ENCODE assay signal across 16 cellular contexts in the genomic region with DNA sequence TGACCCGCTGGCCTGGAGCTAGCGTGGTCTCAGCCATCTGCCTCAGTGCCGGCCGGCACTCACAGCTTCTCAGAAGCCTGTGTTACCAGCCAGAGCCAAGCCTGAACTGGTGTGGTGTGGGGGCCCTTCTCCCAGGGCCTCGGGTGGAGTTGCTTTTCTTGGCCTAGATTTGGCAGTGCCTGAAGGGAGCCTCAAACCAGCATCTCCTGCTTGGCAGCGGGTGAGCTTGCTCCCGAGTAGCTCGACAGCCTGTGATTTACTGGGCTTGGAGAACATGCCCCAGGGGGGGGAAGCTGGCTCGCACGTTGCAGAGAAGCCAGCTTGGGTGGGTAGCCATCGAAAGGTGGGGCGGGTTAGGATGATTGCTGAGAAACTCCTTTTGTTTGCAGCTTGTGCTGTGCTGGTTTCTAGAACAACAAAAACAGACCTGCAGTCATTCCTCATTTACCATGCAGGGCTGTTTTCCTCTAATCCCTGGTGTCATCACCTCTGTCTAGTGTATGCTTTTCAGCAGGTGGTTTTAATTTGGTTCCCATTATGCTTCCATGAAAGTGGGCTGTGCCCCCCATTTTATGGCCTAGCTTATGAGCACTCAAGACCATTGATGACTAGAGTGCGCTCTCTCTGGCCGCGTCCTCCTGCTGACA. TPM values are rescaled to one million over a fixed set of nuclear protein-coding genes. Genes with fewer than 3 reads are reported as not detected.
DNase-seq lines count a peak whose midpoint lies in the region; ATAC-seq and TF ChIP-seq lines count a peak whose summit lies in the region.
"Had no signal": no experiment of that assay in that cellular context is flagged by ENCODE, and none has a peak within 500 bp of the region (broad histone marks: within the 10 kb centered on the region; RNA-seq: fewer than 3 reads in every experiment).

No MANE protein-coding gene starts in this region.

- H3K4me1 ChIP-seq in esophagus (ENCODE audit: control insufficient read depth in 2 of 2, insufficient read depth in 2 of 2, low read length in 1 of 2) (peaks cover 12 to 38% of the 10 kb centered on the region in 2 donors), osteoblast (ENCODE audit: insufficient read depth, low read length) (peaks cover 10% of the 10 kb centered on the region)

- H3K36me3 ChIP-seq in esophagus (ENCODE audit: control insufficient read depth in 2 of 2, insufficient read depth in 2 of 2, low read length in 1 of 2), result peaks cover 0 to 7% of the 10 kb centered on the region in 2 donors
- no peaks in the 10 kb centered on the region for H3K36me3 ChIP-seq in osteoblast (ENCODE audit: insufficient read depth, low read length)
- H3K36me3 ChIP-seq: cardiac muscle cell had no signal

- H3K27ac Mint-ChIP-seq in natural killer cell, result no peak overlapping the region
- H3K27ac Mint-ChIP-seq: activated CD4-positive, alpha-beta memory T cell treated with anti-CD3 and anti-CD28 coated beads, Interleukin-2, amount 10 ng/mL, durations not matched to agents 7 days and 5 days had no signal

- no peak for ATAC-seq in natural killer cell
- ATAC-seq: Panc1 had no signal

- H3K27me3 ChIP-seq in esophagus (ENCODE audit: control insufficient read depth in 1 of 2, insufficient read depth in 2 of 2, low read length in 2 of 2), result no peaks in the 10 kb centered on the region
- no peaks in the 10 kb centered on the region for H3K27me3 ChIP-seq in osteoblast (ENCODE audit: insufficient read depth, low read length)
- H3K27me3 ChIP-seq: cardiac muscle cell had no signal

- no peaks in the 10 kb centered on the region for H3K27me3 Mint-ChIP-seq in natural killer cell (ENCODE audit: low read depth in 2 of 2)
- H3K27me3 Mint-ChIP-seq: activated CD4-positive, alpha-beta memory T cell treated with anti-CD3 and anti-CD28 coated beads, Interleukin-2, amount 10 ng/mL, durations not matched to agents 7 days and 5 days had no signal

- no peaks in the 10 kb centered on the region for H4K20me1 ChIP-seq in osteoblast (ENCODE audit: insufficient read depth, low read length)

- in situ Hi-C loops in G401 (cut with HindIII; ENCODE audit: low sequenced_read_pairs), result no loop called here

- H3K9me3 Mint-ChIP-seq in natural killer cell, result no peaks in the 10 kb centered on the region
- H3K9me3 Mint-ChIP-seq: activated CD4-positive, alpha-beta memory T cell treated with anti-CD3 and anti-CD28 coated beads, Interleukin-2, amount 10 ng/mL, durations not matched to agents 7 days and 5 days had no signal

- H3K4me1 Mint-ChIP-seq in natural killer cell, result peaks cover 0 to 10% of the 10 kb centered on the region in 2 donors
- H3K4me1 Mint-ChIP-seq: activated CD4-positive, alpha-beta memory T cell treated with anti-CD3 and anti-CD28 coated beads, Interleukin-2, amount 10 ng/mL, durations not matched to agents 7 days and 5 days had no signal

- peak overlapping the region; percentile 76 for H2AFZ ChIP-seq in osteoblast (ENCODE audit: low read length)

- H3K9me3 ChIP-seq in esophagus (ENCODE audit: control insufficient read depth in 2 of 2, insufficient read depth in 1 of 2, low read depth in 1 of 2, low read length in 1 of 2) (no peaks in the 10 kb centered on the region), osteoblast (ENCODE audit: low read depth, low read length) (no peaks in the 10 kb centered on the region)

- intact Hi-C loops in natural killer cell (cut with micrococcal nuclease), result no loop called here

- H3K27ac ChIP-seq in esophagus (ENCODE audit: low read depth in 2 of 2, low read length in 1 of 2), result peak overlapping the region; percentile 88 to 97
- H3K27ac ChIP-seq in osteoblast (ENCODE audit: low read depth, low read length), result peak overlapping the region; percentile 23
- H3K27ac ChIP-seq: cardiac muscle cell had no signal

- no peak overlapping the region for H3K4me2 ChIP-seq in osteoblast (ENCODE audit: insufficient read depth, low read length)

- H3K4me3 ChIP-seq in esophagus (ENCODE audit: low read depth in 1 of 2, low read length in 2 of 2) (no peak overlapping the region), osteoblast (ENCODE audit: insufficient read depth, low read length) (no peak overlapping the region)
- H3K4me3 ChIP-seq: cardiac muscle cell, lung had no signal

- DNase-seq in G401 (ENCODE audit: low spot score) (peak; percentile 75), NCI-H345 treated with DMSO at 0.1 percent for 48 hours (lab: John Stamatoyannopoulos, UW; ENCODE audit: unreplicated experiment) (peak; percentile 89), osteoblast (ENCODE audit: insufficient read length, low spot score, missing footprints) (peak; percentile 92), natural killer cell (no peak), DMS79 treated with DMSO at 0.1 percent for 48 hours (lab: John Stamatoyannopoulos, UW) (no peak), NCI-H2171 treated with DMSO at 0.1 percent for 48 hours (lab: John Stamatoyannopoulos, UW) (no peak), DMS79 (lab: John Stamatoyannopoulos, UW) (no peak)
- DNase-seq: activated CD4-positive, alpha-beta memory T cell treated with anti-CD3 and anti-CD28 coated beads, Interleukin-2, amount 10 ng/mL, durations not matched to agents 7 days and 5 days; activated gamma-delta T cell treated with Interleukin-2 at 50 U/mL for 16 hours; Kasumi-1; NCI-H2171 had no signal

- TF ChIP-seq CTCF in osteoblast (IDR thresholded peaks at IDR 0.05; ENCODE audit: extremely low read depth, low read depth, low read length) (no peak), natural killer cell (IDR thresholded peaks at IDR 0.05) (no peak)

- H3K79me2 ChIP-seq in osteoblast (ENCODE audit: insufficient read depth, low read length), result peaks cover 37% of the 10 kb centered on the region

- WGBS in esophagus, 2 donors, result 56 to 72% methylated on average over 15 of the region's 15 CpGs

- no peak overlapping the region for H3K4me3 Mint-ChIP-seq in natural killer cell
- H3K4me3 Mint-ChIP-seq: activated CD4-positive, alpha-beta memory T cell treated with anti-CD3 and anti-CD28 coated beads, Interleukin-2, amount 10 ng/mL, durations not matched to agents 7 days and 5 days had no signal

- no peaks in the 10 kb centered on the region for H3K36me3 Mint-ChIP-seq in natural killer cell

RNA-seq across cellular contexts. Expression of gene TBCD, which starts 42.2 kb away (rescaled TPM):
- total RNA-seq in G401 (2014; rRNA removed; shearing (Covaris generic)), result 86.4 and 108 TPM in 2 replicates
- 10 to 100 TPM; 54.4 to 62.8 TPM for polyA plus RNA-seq in esophagus
- total RNA-seq in osteoblast, result 28.0 and 29.0 TPM in 2 replicates
- total RNA-seq in natural killer cell, result 100 to 1,000 TPM in 2 of 3 donors, 10 to 100 TPM in 1; 92.0 to 149 (median 132) TPM

RNA-seq across cellular contexts. Expression of gene ZNF750, which starts 45.7 kb away (rescaled TPM):
- not detected in 2 replicates for total RNA-seq in G401 (2014; rRNA removed; shearing (Covaris generic))
- polyA plus RNA-seq in esophagus, result 100 to 1,000 TPM in 1 of 2 donors, 10 to 100 TPM in 1; 30.2 to 111 TPM
- total RNA-seq in osteoblast (not detected in 2 replicates), natural killer cell (not detected)
- total RNA-seq: activated CD4-positive, alpha-beta memory T cell treated with anti-CD3 and anti-CD28 coated beads, Interleukin-2, amount 10 ng/mL, durations not matched to agents 7 days and 5 days; cardiac muscle cell; osteocyte had no signal

RNA-seq across cellular contexts. Expression of gene FN3K, which starts 58.7 kb away (rescaled TPM):
- 0.03 and 0.43 TPM in 2 replicates for total RNA-seq in G401 (2014; rRNA removed; shearing (Covaris generic))
- 1 to 10 TPM; 2.7 to 3.7 TPM for polyA plus RNA-seq in esophagus
- total RNA-seq in osteoblast (2.9 and 4.4 TPM in 2 replicates), natural killer cell (1 to 10 TPM; 4.9 to 6.1 (median 5.5) TPM)

Comparison
In these comparisons a context has a peak if more than half of its experiments do, and no peak if none do; other contexts are left out.
1. DNase-seq: peak in G401 (single experiment), NCI-H345 treated with DMSO at 0.1 percent for 48 hours (single experiment) and osteoblast (single experiment); none in natural killer cell (single experiment), DMS79 treated with DMSO at 0.1 percent for 48 hours (single experiment), NCI-H2171 treated with DMSO at 0.1 percent for 48 hours (single experiment) and DMS79 (single experiment).